In the genomic region with DNA sequence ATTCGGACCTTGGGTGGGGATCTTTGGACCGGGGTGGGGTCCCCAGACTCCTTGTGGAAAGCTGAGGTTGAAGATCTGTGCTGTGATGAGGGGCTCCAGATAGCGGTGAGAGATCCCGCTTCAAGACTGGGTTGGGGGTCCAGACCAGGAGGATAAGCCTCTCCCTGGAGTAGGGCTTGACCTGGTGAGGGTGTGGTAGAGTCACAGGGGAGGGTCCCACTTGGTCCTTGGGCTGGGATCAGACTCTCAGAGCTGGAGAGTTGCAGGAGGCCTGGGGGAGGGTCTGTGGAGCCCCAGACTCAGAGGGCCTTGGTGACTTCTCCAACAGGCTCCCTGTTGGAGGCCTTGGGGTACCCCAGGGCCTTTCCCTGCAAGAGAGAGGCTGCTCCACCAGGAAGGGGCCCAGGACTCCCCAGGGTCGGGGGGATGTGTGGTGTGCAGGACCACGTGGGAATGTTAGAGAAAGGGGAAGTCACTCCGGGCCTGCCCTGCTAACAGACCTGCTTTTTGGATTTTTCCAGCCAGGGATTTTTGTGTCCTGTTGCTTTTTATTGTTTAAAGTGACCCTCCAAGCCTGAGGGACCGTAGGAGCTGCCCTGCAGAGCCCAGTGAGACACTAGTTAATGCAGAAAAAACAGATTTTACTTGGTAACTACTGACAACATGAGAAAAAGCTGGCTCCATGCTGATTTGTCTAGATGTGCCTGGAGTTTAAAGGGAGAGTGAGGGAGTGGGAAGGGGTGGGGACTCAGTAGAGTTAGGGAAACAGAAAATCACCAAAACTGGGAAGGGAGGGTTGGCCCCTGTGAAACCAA, we compare ENCODE assay signal across 9 cellular contexts. TPM values are rescaled to one million over a fixed set of nuclear protein-coding genes. Genes with fewer than 3 reads are reported as not detected.
A peak's percentile ranks its signal among the peaks of the same experiment; 100 is the strongest.
DNase-seq lines count a peak whose midpoint lies in the region; ATAC-seq, FAIRE-seq and TF ChIP-seq lines count a peak whose summit lies in the region.
"Had no signal": no experiment of that assay in that cellular context is flagged by ENCODE, and none has a peak within 500 bp of the region (broad histone marks: within the 10 kb centered on the region; RNA-seq: fewer than 3 reads in every experiment).

No MANE protein-coding gene starts in this region.

- H3K27me3 ChIP-seq in K562 (ENCODE audit: control insufficient read depth in 2 of 2, insufficient read depth in 2 of 2, low read length in 2 of 2) (no peaks in the 10 kb centered on the region; a peak in 1 of 5 replicates), skeletal muscle satellite cell (ENCODE audit: control insufficient read depth, insufficient read depth, low read length) (no peaks in the 10 kb centered on the region)

- H2AFZ ChIP-seq in K562 (ENCODE audit: low read depth, low read length) = peak overlapping the region; percentile 98

- H3K9me1 ChIP-seq in K562 (ENCODE audit: control insufficient read depth, insufficient read depth, low read length) = no peaks in the 10 kb centered on the region

- peak; percentile 54 for ATAC-seq in K562
- ATAC-seq in HG03520 (IDR thresholded peaks at IDR 0.05; ENCODE audit: unreplicated experiment) = no peak

- peak; percentile 12 for DNase-seq in stimulated activated CD4-positive, alpha-beta T cell treated with anti-CD3 and anti-CD28 coated beads, Interleukin-1b, Interleukin-23, amount 100 ng/mL, for 48 hours
- no peak for DNase-seq in stimulated activated CD4-positive, alpha-beta T cell treated with anti-CD3 and anti-CD28 coated beads, Interleukin-4, amount 100 ng/mL, for 24 hours
- DNase-seq in NOMO-1 treated with dmso at 0.1 percent for 144 hours (lab: John Stamatoyannopoulos, UW; ENCODE audit: unreplicated experiment) (peak; percentile 27), K562 (ENCODE audit: extremely low read depth in 1 of 4, low spot score in 3 of 4) (peak; percentile 84 to 93 (median 88)), iPS-NIHi11 (ENCODE audit: low spot score) (peak; percentile 31), GM19240 (ENCODE audit: insufficient read length, low spot score) (no peak)

- peaks cover 38 to 41% of the 10 kb centered on the region in 2 experiments for H3K4me1 ChIP-seq in K562 (replicated peaks in 1 of 2; ENCODE audit: control insufficient read depth in 2 of 2, insufficient read depth in 2 of 2, low read length in 2 of 2)
- H3K4me1 ChIP-seq in skeletal muscle satellite cell (ENCODE audit: control insufficient read depth, insufficient read depth, low read length) = peaks cover 36% of the 10 kb centered on the region

- no peak; a peak in 2 of 4 replicates for TF ChIP-seq RAD21 in K562 (CRISPR knock-in tag; conservative IDR thresholded peaks at IDR 0.05 in 1 of 2, IDR thresholded peaks at IDR 0.05 in 1 of 2)

- POLR2A ChIA-PET in K562 (lab: Yijun Ruan, JAX) = interaction anchor here (0.5 to 4.6 kb wide), 32 partner anchors 10 to 749 kb away, joined by 3 to 48 read pairs (median 3); partner anchors contain the start of gene TRMT2A

- peaks cover 66% of the 10 kb centered on the region for H3K79me2 ChIP-seq in K562 (ENCODE audit: control insufficient read depth, insufficient read depth, low read length)

- intact Hi-C loops in K562 (cut with micrococcal nuclease) = no loop called here

- H3K27ac ChIP-seq in K562 (ENCODE audit: extremely low read depth, low read depth, low read length) = peak overlapping the region; percentile 88

- CTCF ChIA-PET in K562 (lab: Yijun Ruan, JAX; ENCODE audit: low intra/inter-chr PET ratio) = interaction anchor here (0.7 to 0.9 kb wide), 2 partner anchors 212 to 219 kb away, joined by 3 read pairs; partner anchors contain the start of gene GP1BB

- H3K9ac ChIP-seq in K562 (ENCODE audit: insufficient read depth in 1 of 2, low read depth in 2 of 2, low read length in 2 of 2) (peak overlapping the region; percentile 94 to 97), skeletal muscle satellite cell (ENCODE audit: low read depth, low read length) (peak overlapping the region; percentile 100)

- TF ChIP-seq EP300 in K562 (IDR thresholded peaks at IDR 0.05; ENCODE audit: low read length) = no peak; the same call in 1 of the 2 replicates

- TSS peak; percentile 66 for BruUV-seq in K562 (replicated peaks; lab: Mats Ljungman, UMichigan)

- H3K4me3 ChIP-seq in K562 (peak overlapping the region; percentile 58), skeletal muscle satellite cell (ENCODE audit: low read length) (peak overlapping the region; percentile 91)

- TF ChIP-seq CTCF in K562 (IDR thresholded peaks at IDR 0.05 in 2 of 3, conservative IDR thresholded peaks at IDR 0.05 in 1 of 3; ENCODE audit: insufficient read depth in 2 of 3, low read depth in 1 of 3, low read length in 3 of 3) = peak in 2 of 3 experiments; percentile 6 to 9; a peak in 1 of 6 replicates

- TF ChIP-seq POLR2A in K562 (conservative IDR thresholded peaks at IDR 0.05) = no peak

- peak; percentile 51 for FAIRE-seq in K562 (lab: Jason Lieb, UNC)
- FAIRE-seq: islet of Langerhans had no signal

- H3K36me3 ChIP-seq in K562 (ENCODE audit: control insufficient read depth, insufficient read depth, low read length) (peaks cover 35% of the 10 kb centered on the region), skeletal muscle satellite cell (ENCODE audit: insufficient read depth, low read length) (no peaks in the 10 kb centered on the region)

- H3K9me3 ChIP-seq in K562 (replicated peaks; ENCODE audit: control insufficient read depth, insufficient read depth, low read depth, low read length) (0 out of 2 replicates have a peak, but pooled peaks cover 2% of the 10 kb centered on the region), skeletal muscle satellite cell (replicated peaks; ENCODE audit: low read length) (no peaks in the 10 kb centered on the region)

- H3K4me2 ChIP-seq in K562 (ENCODE audit: insufficient read depth, low read length) = peak overlapping the region; percentile 96
- peak overlapping the region; percentile 88 for H3K4me2 ChIP-seq in skeletal muscle satellite cell (ENCODE audit: low read length)

- 1% methylated on average over 8 of the region's 8 CpGs for WGBS in K562 (ENCODE audit: insufficient coverage, low coverage, missing lambda C conversion rate)

- H4K20me1 ChIP-seq in K562 (replicated peaks; ENCODE audit: control insufficient read depth, insufficient read depth, low read length) = 0 out of 2 replicates have a peak, but pooled peaks cover under 1% of the 10 kb centered on the region

- in situ Hi-C loops in K562 (cut with MboI) = no loop called here

TF ChIP-seq in K562, 482 proteins besides CTCF, POLR2A, EP300 and RAD21 (continues in another document):
- TF ChIP-seq, protein P1, sequence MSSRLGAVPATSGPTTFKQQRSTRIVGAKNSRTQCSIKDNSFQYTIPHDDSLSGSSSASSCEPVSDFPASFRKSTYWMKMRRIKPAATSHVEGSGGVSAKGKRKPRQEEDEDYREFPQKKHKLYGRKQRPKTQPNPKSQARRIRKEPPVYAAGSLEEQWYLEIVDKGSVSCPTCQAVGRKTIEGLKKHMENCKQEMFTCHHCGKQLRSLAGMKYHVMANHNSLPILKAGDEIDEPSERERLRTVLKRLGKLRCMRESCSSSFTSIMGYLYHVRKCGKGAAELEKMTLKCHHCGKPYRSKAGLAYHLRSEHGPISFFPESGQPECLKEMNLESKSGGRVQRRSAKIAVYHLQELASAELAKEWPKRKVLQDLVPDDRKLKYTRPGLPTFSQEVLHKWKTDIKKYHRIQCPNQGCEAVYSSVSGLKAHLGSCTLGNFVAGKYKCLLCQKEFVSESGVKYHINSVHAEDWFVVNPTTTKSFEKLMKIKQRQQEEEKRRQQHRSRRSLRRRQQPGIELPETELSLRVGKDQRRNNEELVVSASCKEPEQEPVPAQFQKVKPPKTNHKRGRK (tag; IDR thresholded peaks at IDR 0.05) = peak; percentile 55
- TF ChIP-seq MAZ (CRISPR knock-in tag; conservative IDR thresholded peaks at IDR 0.05 in 1 of 2, IDR thresholded peaks at IDR 0.05 in 1 of 2) = peak in 1 of 2 experiments; percentile 63; a peak in 2 of 4 replicates

RNA-seq across cellular contexts. Expression of gene TXNRD2, which starts 0.7 kb away (rescaled TPM):
- total RNA-seq in K562 (2011; cell fraction: chromatin; rRNA removed; ENCODE audit: low replicate concordance) = 156 and 367 TPM in 2 replicates
- total RNA-seq in K562 (2011; cell fraction: nucleolus; rRNA removed) = 176 and 216 TPM in 2 replicates
- 160 and 165 TPM in 2 replicates for total RNA-seq in K562 (2011; cell fraction: nucleoplasm; rRNA removed)
- total RNA-seq in K562 (2014; rRNA removed) (49.4 and 60.7 TPM in 2 replicates), K562 (2014; rRNA removed; fragmentation: Illumina TruSeq; extraction: Trizol) (25.1 and 32.6 TPM in 2 replicates), K562 (2015; rRNA removed; fragmentation: Illumina TruSeq; extraction: Trizol) (45.9 and 50.4 TPM in 2 replicates), K562 (2021) (78.2 and 80.2 TPM in 2 replicates)
- polyA plus RNA-seq in K562 (2011; rRNA removed) (50.2 and 93.6 TPM in 2 replicates), K562 (2014; fragmentation: Illumina TruSeq; extraction: Trizol) (45.0 and 66.1 TPM in 2 replicates), K562 (2014; fragmentation: Nextera tagmentation; extraction: Ambion mirVana) (1 to 10 TPM; 3.3 to 4.4 TPM), K562 (2014; rRNA removed) (52.5 and 57.0 TPM in 2 replicates)
- polyA plus RNA-seq in K562 (2011; cell fraction: cytosol; rRNA removed) = 84.2 and 98.0 TPM in 2 replicates
- polyA plus RNA-seq in K562 (2011; cell fraction: nucleus; rRNA removed) = 148 and 181 TPM in 2 replicates
- 83.1 and 83.5 TPM in 2 replicates for polyA plus RNA-seq in K562 (2012)
- 44.4 and 47.5 TPM in 2 replicates for polyA minus RNA-seq in K562 (2011; rRNA and poly(A)+ RNA removed)
- polyA minus RNA-seq in K562 (2011; cell fraction: cytosol; rRNA and poly(A)+ RNA removed) = 55.3 and 75.6 TPM in 2 replicates
- polyA minus RNA-seq in K562 (2011; cell fraction: nucleus; rRNA and poly(A)+ RNA removed) = 57.4 and 103 TPM in 2 replicates
- 21.3 and 23.4 TPM in 2 replicates for total RNA-seq in skeletal muscle satellite cell (2012; rRNA removed)

RNA-seq across cellular contexts. Expression of gene COMT, which starts 0.7 kb away (rescaled TPM):
- total RNA-seq in K562 (2011; cell fraction: chromatin; rRNA removed; ENCODE audit: low replicate concordance) = 125 and 360 TPM in 2 replicates
- total RNA-seq in K562 (2011; cell fraction: nucleolus; rRNA removed) = 500 and 649 TPM in 2 replicates
- 301 and 358 TPM in 2 replicates for total RNA-seq in K562 (2011; cell fraction: nucleoplasm; rRNA removed)
- total RNA-seq in K562 (2014; rRNA removed) (334 and 497 TPM in 2 replicates), K562 (2014; rRNA removed; fragmentation: Illumina TruSeq; extraction: Trizol) (29.4 and 46.3 TPM in 2 replicates), K562 (2015; rRNA removed; fragmentation: Illumina TruSeq; extraction: Trizol) (155 and 156 TPM in 2 replicates), K562 (2021) (348 and 351 TPM in 2 replicates)
- polyA plus RNA-seq in K562 (2011; rRNA removed) (185 and 498 TPM in 2 replicates), K562 (2014; fragmentation: Illumina TruSeq; extraction: Trizol) (108 and 305 TPM in 2 replicates), K562 (2014; fragmentation: Nextera tagmentation; extraction: Ambion mirVana) (10 to 100 TPM; 12.5 to 39.6 TPM), K562 (2014; rRNA removed) (263 and 317 TPM in 2 replicates)
- 652 and 657 TPM in 2 replicates for polyA plus RNA-seq in K562 (2011; cell fraction: cytosol; rRNA removed)
- 321 and 432 TPM in 2 replicates for polyA plus RNA-seq in K562 (2011; cell fraction: nucleus; rRNA removed)
- 279 and 699 TPM in 2 replicates for polyA plus RNA-seq in K562 (2012)
- 92.9 and 123 TPM in 2 replicates for polyA minus RNA-seq in K562 (2011; rRNA and poly(A)+ RNA removed)
- polyA minus RNA-seq in K562 (2011; cell fraction: cytosol; rRNA and poly(A)+ RNA removed) = 148 and 344 TPM in 2 replicates
- 63.8 and 154 TPM in 2 replicates for polyA minus RNA-seq in K562 (2011; cell fraction: nucleus; rRNA and poly(A)+ RNA removed)
- 184 and 210 TPM in 2 replicates for total RNA-seq in skeletal muscle satellite cell (2012; rRNA removed)

Comparison
In these comparisons a context has a peak if more than half of its experiments do, and no peak if none do; other contexts are left out.
1. DNase-seq: peak in stimulated activated CD4-positive, alpha-beta T cell treated with anti-CD3 and anti-CD28 coated beads, Interleukin-1b, Interleukin-23, amount 100 ng/mL, for 48 hours (single experiment), NOMO-1 treated with dmso at 0.1 percent for 144 hours (single experiment), K562 (4 of 4) and iPS-NIHi11 (single experiment); none in stimulated activated CD4-positive, alpha-beta T cell treated with anti-CD3 and anti-CD28 coated beads, Interleukin-4, amount 100 ng/mL, for 24 hours (single experiment) and GM19240 (single experiment).